ENCODE assay signal across 32 cellular contexts in the genomic region with DNA sequence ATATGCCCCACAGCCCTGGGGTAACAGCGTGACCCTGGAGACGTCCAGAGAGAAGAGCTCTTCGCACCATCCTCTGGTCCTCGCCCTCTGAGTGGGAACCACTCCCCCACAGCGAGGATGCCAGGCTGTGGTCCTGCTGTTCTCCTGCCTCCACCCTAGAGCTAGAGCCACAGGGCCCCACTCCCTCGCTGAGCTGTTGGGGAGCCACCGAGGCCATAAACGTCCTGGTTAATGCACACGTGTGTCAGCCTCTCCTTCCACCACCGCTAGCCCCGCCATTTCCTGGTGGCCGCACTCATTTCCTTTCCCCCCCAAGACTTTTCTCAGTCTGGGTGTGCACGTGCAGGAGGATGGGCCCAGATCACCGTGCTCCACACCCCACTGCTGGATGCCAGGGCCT. TPM values are rescaled to one million over a fixed set of nuclear protein-coding genes. Genes with fewer than 3 reads are reported as not detected.
"Had no signal": no experiment of that assay in that cellular context is flagged by ENCODE, and none has a peak within 500 bp of the region (broad histone marks: within the 10 kb centered on the region; RNA-seq: fewer than 3 reads in every experiment).

No MANE protein-coding gene starts in this region.

- H3K36me3 ChIP-seq: tibial nerve had no signal

- H3K36me3 Mint-ChIP-seq: mesothelial cell of epicardium; stimulated activated naive B cell treated with anti-CD40 and anti-IgM and Interleukin-4, amounts not matched to agents 10 μg/mL and 1 μg/mL and 100 μg/mL, for 72 hours; T-cell had no signal

- H3K27me3 Mint-ChIP-seq: activated CD4-positive, alpha-beta T cell treated with anti-CD3 and anti-CD28 coated beads for 36 hours; activated naive CD8-positive, alpha-beta T cell; T-cell had no signal

- H3K4me3 ChIP-seq: colonic mucosa, psoas muscle, smooth muscle cell, tibial nerve had no signal

- DNase-seq: activated CD4-positive, alpha-beta T cell treated with anti-CD3 and anti-CD28 coated beads for 36 hours; activated CD4-positive, CD25-positive, alpha-beta regulatory T cell; activated CD8-positive, alpha-beta memory T cell treated with anti-CD3 and anti-CD28 coated beads for 24 hours; activated T-cell treated with anti-CD3 and anti-CD28 coated beads, Interleukin-2, amount 50 U/mL, for 1 hour; anterior cingulate cortex; cerebellar nuclear complex; colonic mucosa; foreskin fibroblast; head of caudate nucleus; hippocampal formation; kidney; naive B cell; occipital lobe; psoas muscle; stimulated activated CD4-positive, alpha-beta T cell treated with anti-CD3 and anti-CD28 coated beads, Interleukin-1b, Interleukin-23, amount 100 ng/mL, for 48 hours; stimulated activated CD4-positive, alpha-beta T cell treated with anti-CD3 and anti-CD28 coated beads, Interleukin-4, amount 100 ng/mL, for 4 hours; stimulated activated CD8-positive, alpha-beta memory T cell treated with anti-CD3 and anti-CD28 coated beads, Interleukin-4, amount 100 ng/mL, for 48 hours; stimulated activated naive B cell treated with anti-CD40 and anti-IgM and Interleukin-4, amounts not matched to agents 10 μg/mL and 1 μg/mL and 100 μg/mL, for 72 hours; T-cell had no signal

- H3K4me1 ChIP-seq: colonic mucosa, psoas muscle, tibial nerve had no signal

- H3K27ac Mint-ChIP-seq: activated CD4-positive, alpha-beta T cell treated with anti-CD3 and anti-CD28 coated beads for 36 hours; activated naive CD8-positive, alpha-beta T cell; activated T-helper 2 cell treated with anti-CD3 and anti-CD28 coated beads, Interferon-gamma antibody, Interleukin-2, Interleukin-4, amounts not matched to agents 10 μg/mL and 5 μg/mL and 100 μg/mL, durations not matched to agents 14 hours and 24 hours and 36 hours; mesothelial cell of epicardium; naive B cell; stimulated activated naive B cell treated with anti-CD40 and anti-IgM and Interleukin-4, amounts not matched to agents 10 μg/mL and 1 μg/mL and 100 μg/mL, for 72 hours; T-helper 2 cell treated with Interferon-gamma antibody and Interleukin-4, amounts not matched to agents 5 μg/mL and 100 μg/mL, for 36 hours had no signal

- H3K27me3 ChIP-seq: colonic mucosa, tibial nerve had no signal

- H3K4me3 Mint-ChIP-seq: activated CD4-positive, alpha-beta T cell treated with anti-CD3 and anti-CD28 coated beads for 36 hours; activated naive CD8-positive, alpha-beta T cell; mesothelial cell of epicardium; naive B cell; neural crest cell; stimulated activated naive B cell treated with anti-CD40 and anti-IgM and Interleukin-4, amounts not matched to agents 10 μg/mL and 1 μg/mL and 100 μg/mL, for 72 hours; T-cell; T-helper 2 cell treated with Interferon-gamma antibody and Interleukin-4, amounts not matched to agents 5 μg/mL and 100 μg/mL, for 36 hours had no signal

- H3K4me1 Mint-ChIP-seq: activated CD4-positive, alpha-beta T cell treated with anti-CD3 and anti-CD28 coated beads for 36 hours; mesothelial cell of epicardium; neural crest cell had no signal

- ATAC-seq: activated CD4-positive, alpha-beta T cell treated with anti-CD3 and anti-CD28 coated beads for 36 hours; stimulated activated naive B cell treated with anti-CD40 and anti-IgM and Interleukin-4, amounts not matched to agents 10 μg/mL and 1 μg/mL and 100 μg/mL, for 72 hours; T-cell had no signal

- H3K9me3 ChIP-seq: colonic mucosa, psoas muscle had no signal

RNA-seq across cellular contexts. Expression of gene CEACAM16, which starts 11.5 kb away (rescaled TPM):
- total RNA-seq: activated CD4-positive, alpha-beta T cell treated with anti-CD3 and anti-CD28 coated beads for 36 hours; activated T-helper 2 cell treated with anti-CD3 and anti-CD28 coated beads, Interferon-gamma antibody, Interleukin-2, Interleukin-4, amounts not matched to agents 10 μg/mL and 5 μg/mL and 100 μg/mL, durations not matched to agents 14 hours and 24 hours and 36 hours; bronchial epithelial cell; endothelial cell of umbilical vein; esophagus mucosa; kidney; lower leg skin; mesothelial cell of epicardium; neural crest cell; occipital lobe; psoas muscle; smooth muscle cell; T-cell; temporal lobe; tibial nerve; urinary bladder had no signal

RNA-seq across cellular contexts. Expression of gene BCL3, which starts 38.0 kb away (rescaled TPM):
- total RNA-seq: occipital lobe had no signal
